In the genomic region with DNA sequence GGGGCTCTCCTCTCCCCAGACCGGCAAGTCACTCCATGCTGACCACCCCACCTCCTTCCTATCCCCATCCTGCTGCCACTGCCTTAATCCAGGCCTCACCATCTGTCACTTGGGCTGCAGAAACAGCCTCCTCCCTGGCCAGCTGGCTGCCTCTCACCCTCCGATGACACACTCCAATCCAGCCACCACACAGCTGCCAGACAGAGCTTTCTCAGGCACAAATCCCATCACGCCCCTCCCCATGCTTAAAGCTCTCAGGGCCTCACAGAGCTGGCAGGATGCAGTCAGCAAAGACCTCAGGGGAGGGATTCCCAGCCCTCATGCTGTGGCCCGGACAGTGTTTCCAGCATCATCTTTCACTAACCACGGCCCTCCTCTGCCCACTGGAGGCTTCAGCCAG, we compare ENCODE assay signal across 9 cellular contexts. TPM values are rescaled to one million over a fixed set of nuclear protein-coding genes. Genes with fewer than 3 reads are reported as not detected.
DNase-seq lines count a peak whose midpoint lies in the region; ATAC-seq and FAIRE-seq lines count a peak whose summit lies in the region.
"Had no signal": no experiment of that assay in that cellular context is flagged by ENCODE, and none has a peak within 500 bp of the region (broad histone marks: within the 10 kb centered on the region; RNA-seq: fewer than 3 reads in every experiment).

No MANE protein-coding gene starts in this region.

- peak overlapping the region; percentile 56 for H3K9ac ChIP-seq in GM23248

- in situ Hi-C loops in GM23248 (cut with MboI), result no loop called here

- no peaks in the 10 kb centered on the region for H3K79me2 ChIP-seq in GM23248 (ENCODE audit: insufficient read depth)

- FAIRE-seq in RCC 7860 (lab: Jason Lieb, UNC), result no peak
- FAIRE-seq: G401.6 had no signal

- no peaks in the 10 kb centered on the region for H3K9me3 ChIP-seq in GM23248 (ENCODE audit: low read depth)

- no peak overlapping the region for H3K4me2 ChIP-seq in GM23248 (ENCODE audit: unreplicated experiment)

- no peak for ATAC-seq in HG02678 (IDR thresholded peaks at IDR 0.05; ENCODE audit: unreplicated experiment)

- WGBS in GM23248 (ENCODE audit: low coverage in 1 of 2, low lambda C conversion rate in 2 of 2, missing lambda C conversion rate in 2 of 2), 2 experiments, result 32 to 44% methylated on average over 5 of the region's 5 CpGs

- H3K27me3 ChIP-seq in GM23248 (replicated peaks; ENCODE audit: insufficient read depth), result no peaks in the 10 kb centered on the region

- no peaks in the 10 kb centered on the region for H3F3A ChIP-seq in GM23248 (ENCODE audit: insufficient read depth)

- no peaks in the 10 kb centered on the region for H4K20me1 ChIP-seq in GM23248 (ENCODE audit: insufficient read depth)

- H2AFZ ChIP-seq in GM23248, result no peak overlapping the region

- no peaks in the 10 kb centered on the region for H3K36me3 ChIP-seq in GM23248 (ENCODE audit: low read depth)

- peaks cover 9% of the 10 kb centered on the region; the same call in 1 of the 2 replicates for H3K4me1 ChIP-seq in GM23248 (ENCODE audit: insufficient read depth)

- H3K9me2 ChIP-seq in GM23248 (ENCODE audit: insufficient read depth), result no peaks in the 10 kb centered on the region

- H3K4me3 ChIP-seq in GM23248, result no peak overlapping the region

- peak overlapping the region; percentile 58 for H3K27ac ChIP-seq in GM23248

- DNase-seq in GM23248, result peak; percentile 85
- peak; percentile 4 for DNase-seq in RCC 7860 (ENCODE audit: low spot score)
- DNase-seq in fibroblast of gingiva (ENCODE audit: low read depth), result peak; percentile 79
- peak; percentile 25 for DNase-seq in occipital lobe (lab: John Stamatoyannopoulos, UW)
- DNase-seq in NCI-H187 treated with DMSO at 0.1 percent for 48 hours (lab: John Stamatoyannopoulos, UW), result no peak
- DNase-seq in SW480 (ENCODE audit: low spot score), result no peak
- DNase-seq in NCI-H2081 (lab: John Stamatoyannopoulos, UW), result no peak

RNA-seq across cellular contexts. Expression of a gene that starts 13.7 kb away (rescaled TPM):
- total RNA-seq in GM23248 (2014; rRNA removed; shearing (Covaris generic)), result 4.5 and 5.1 TPM in 2 replicates
- polyA plus RNA-seq in GM23248 (2016; fragmentation: Nextera tagmentation; extraction: Ambion mirVana), result 4.0 and 4.1 TPM in 2 replicates
- 8.9 TPM for total RNA-seq in occipital lobe

RNA-seq across cellular contexts. Expression of a gene that starts 33.1 kb away (rescaled TPM):
- total RNA-seq in GM23248 (2014; rRNA removed; shearing (Covaris generic)), result 16.6 and 25.3 TPM in 2 replicates
- 19.6 and 20.1 TPM in 2 replicates for polyA plus RNA-seq in GM23248 (2016; fragmentation: Nextera tagmentation; extraction: Ambion mirVana)
- total RNA-seq in occipital lobe, result 24.5 TPM

RNA-seq across cellular contexts. Expression of a gene that starts 37.1 kb away (rescaled TPM):
- total RNA-seq in GM23248 (2014; rRNA removed; shearing (Covaris generic)), result not detected in 2 replicates
- polyA plus RNA-seq in GM23248 (2016; fragmentation: Nextera tagmentation; extraction: Ambion mirVana), result 0.06 TPM in 1 of 2 replicates, not detected in the other
- total RNA-seq in occipital lobe, result not detected

Comparison
In these comparisons a context has a peak if more than half of its experiments do, and no peak if none do; other contexts are left out.
1. DNase-seq: peak in GM23248 (single experiment), RCC 7860 (single experiment), fibroblast of gingiva (single experiment) and occipital lobe (single experiment); none in NCI-H187 treated with DMSO at 0.1 percent for 48 hours (single experiment), SW480 (single experiment) and NCI-H2081 (0 of 2).